In genomic region chr16:4290236-4290830, GRCh38 we compare ENCODE assay signal across 1 cellular context.
TF ChIP-seq lines count a peak whose summit lies in the region.

No MANE protein-coding gene starts in this region.

TF ChIP-seq in H1, 55 proteins besides CTCF, POLR2A, EP300 and RAD21 (continued from another document):
- TF ChIP-seq ATF2 (IDR thresholded peaks at IDR 0.05; ENCODE audit: low read length) (no peak), RNF2 (IDR thresholded peaks at IDR 0.05; ENCODE audit: borderline replicate concordance, low read depth, low read length, missing control alignments, poor library complexity, severe bottlenecking) (no peak), SIX5 (IDR thresholded peaks at IDR 0.05; ENCODE audit: low read depth, low read length) (no peak), E2F6 (IDR thresholded peaks at IDR 0.05) (no peak), POU5F1 (IDR thresholded peaks at IDR 0.05; ENCODE audit: low read depth, low read length) (no peak), RFX5 (IDR thresholded peaks at IDR 0.05; ENCODE audit: borderline replicate concordance, low read depth, low read length) (no peak), GTF2F1 (IDR thresholded peaks at IDR 0.05; ENCODE audit: borderline replicate concordance, low read depth, low read length) (no peak), BRCA1 (IDR thresholded peaks at IDR 0.05; ENCODE audit: low read depth, low read length) (no peak), SUZ12 (IDR thresholded peaks at IDR 0.05; ENCODE audit: low read length) (no peak), RXRA (IDR thresholded peaks at IDR 0.05; ENCODE audit: insufficient read depth, low read depth, low read length) (no peak), CHD7 (IDR thresholded peaks at IDR 0.05; ENCODE audit: insufficient replicate concordance, low read length) (no peak), TEAD4 (IDR thresholded peaks at IDR 0.05; ENCODE audit: low read depth, low read length) (peak; percentile 65), MAX (IDR thresholded peaks at IDR 0.05) (no peak), CEBPB (IDR thresholded peaks at IDR 0.05; ENCODE audit: low read depth, low read length) (peak; percentile 56; the same call in 1 of the 2 replicates), USF2 (IDR thresholded peaks at IDR 0.05; ENCODE audit: low read length) (no peak), KDM4A (IDR thresholded peaks at IDR 0.05; ENCODE audit: low read depth, low read length, severe bottlenecking) (no peak), MAFK (IDR thresholded peaks at IDR 0.05; ENCODE audit: low read depth, low read length) (no peak), FOSL1 (IDR thresholded peaks at IDR 0.05; ENCODE audit: insufficient read depth, low read depth, low read length) (no peak), JUND (IDR thresholded peaks at IDR 0.05; ENCODE audit: low read length) (peak; percentile 81; the same call in 1 of the 2 replicates), TAF1 (IDR thresholded peaks at IDR 0.05; ENCODE audit: low read depth, low read length) (no peak), HDAC2 (IDR thresholded peaks at IDR 0.05; ENCODE audit: borderline replicate concordance in 1 of 2, low read depth in 2 of 2, low read length in 2 of 2) (no peak), JUN (IDR thresholded peaks at IDR 0.05; ENCODE audit: low read depth, low read length) (no peak), BCL11A (IDR thresholded peaks at IDR 0.05; ENCODE audit: low read depth in 2 of 2, low read length in 2 of 2) (no peak)
TF ChIP-seq in H1: peak in this region for 3.
